8 cellular contexts compared by ENCODE assay signal in genomic region chr11:45355706-45356041, GRCh38.
A peak's percentile ranks its signal among the peaks of the same experiment; 100 is the strongest.
DNase-seq lines count a peak whose midpoint lies in the region; ATAC-seq and TF ChIP-seq lines count a peak whose summit lies in the region.

No MANE protein-coding gene starts in this region.

- DNase-seq in AG04450 (ENCODE audit: low read depth, low spot score) (no peak), natural killer cell (peak; percentile 21), NCI-H2196 (lab: John Stamatoyannopoulos, UW; ENCODE audit: unreplicated experiment) (no peak), midbrain (lab: John Stamatoyannopoulos, UW) (no peak), KBM-7 (no peak), NCI-H774 (lab: John Stamatoyannopoulos, UW) (no peak)

- in situ Hi-C loops in KBM-7 (cut with MboI; ENCODE audit: low pct_unique_long_range_greater_than_20kb, low sequenced_read_pairs), result loop anchor here (25.0 kb wide), 1 partner anchor 407 kb away; no protein-coding TSS in a partner anchor

- H3K27ac Mint-ChIP-seq in natural killer cell, result peak overlapping the region; percentile 61 to 78

- H3K9me3 ChIP-seq in AG04450 (ENCODE audit: control insufficient read depth, insufficient read depth, low read length), result peaks cover 6% of the 10 kb centered on the region
- H3K9me3 ChIP-seq in HUES64 (ENCODE audit: insufficient read depth, low read depth, low read length), result no peaks in the 10 kb centered on the region
- no peaks in the 10 kb centered on the region for H3K9me3 ChIP-seq in ectodermal cell (ENCODE audit: control insufficient read depth, low read length)

- H3K36me3 ChIP-seq in HUES64 (ENCODE audit: insufficient read depth, low read length) (no peaks in the 10 kb centered on the region), ectodermal cell (ENCODE audit: control insufficient read depth, insufficient read depth, low read length) (no peaks in the 10 kb centered on the region)

- no peaks in the 10 kb centered on the region for H3K36me3 Mint-ChIP-seq in natural killer cell

- H3K4me1 ChIP-seq in HUES64 (ENCODE audit: insufficient read depth, low read length), result peaks cover 25% of the 10 kb centered on the region
- peaks cover 14% of the 10 kb centered on the region for H3K4me1 ChIP-seq in ectodermal cell (ENCODE audit: control insufficient read depth, insufficient read depth, low read length)

- H3K9me3 Mint-ChIP-seq in natural killer cell, result no peaks in the 10 kb centered on the region

- H3K4me3 Mint-ChIP-seq in natural killer cell, result peak overlapping the region; percentile 83

- H3K27me3 ChIP-seq in AG04450 (ENCODE audit: control insufficient read depth, insufficient read depth, low read length) (peaks cover 6% of the 10 kb centered on the region), HUES64 (ENCODE audit: insufficient read depth, low read length) (no peaks in the 10 kb centered on the region), ectodermal cell (ENCODE audit: control insufficient read depth, insufficient read depth, low read length, poor library complexity, severe bottlenecking) (no peaks in the 10 kb centered on the region)

- POLR2A ChIA-PET in AG04450 (lab: Yijun Ruan, JAX), result no interaction called here

- H3K4me1 Mint-ChIP-seq in natural killer cell, result no peaks in the 10 kb centered on the region

- peak overlapping the region; percentile 61; the same call in 1 of the 2 replicates for H3K9ac ChIP-seq in HUES64 (ENCODE audit: low read depth, low read length)

- H3K4me3 ChIP-seq in AG04450 (ENCODE audit: low read depth, low read length) (peak overlapping the region; percentile 55), HUES64 (ENCODE audit: low read length) (peak overlapping the region; percentile 76), ectodermal cell (ENCODE audit: insufficient read depth, low read depth, low read length) (peak overlapping the region; percentile 65)

- no peak overlapping the region for H3K27ac ChIP-seq in AG04450 (ENCODE audit: low read depth, low read length)
- peak overlapping the region; percentile 47; the same call in 1 of the 2 replicates for H3K27ac ChIP-seq in HUES64 (ENCODE audit: low read depth, low read length)
- peak overlapping the region; percentile 28 for H3K27ac ChIP-seq in ectodermal cell (ENCODE audit: insufficient read depth, low read depth, low read length, poor library complexity, severe bottlenecking)

- intact Hi-C loops in natural killer cell (cut with micrococcal nuclease), result loop anchor here (1.0 kb wide), 1 partner anchor 15 kb away; no protein-coding TSS in a partner anchor

- ATAC-seq in natural killer cell, result peak in 1 of 3 donors; percentile 4

- 18% methylated on average over 5 of the region's 5 CpGs for WGBS in HUES64
- WGBS in ectodermal cell, 2 experiments, result 26 to 34% methylated on average over 5 of the region's 5 CpGs

- CTCF ChIA-PET in AG04450 (lab: Charles Lee), result no interaction called here

- H3K27me3 Mint-ChIP-seq in natural killer cell (ENCODE audit: low read depth in 2 of 2), result peaks cover 10 to 23% of the 10 kb centered on the region in 2 donors

- TF ChIP-seq CTCF in AG04450 (IDR thresholded peaks at IDR 0.05; ENCODE audit: low read depth, low read length) (no peak), natural killer cell (IDR thresholded peaks at IDR 0.05) (no peak)
